ENCODE assay signal across 8 cellular contexts in genomic region chr21:36320421-36321324, GRCh38. TPM values are rescaled to one million over a fixed set of nuclear protein-coding genes. Genes with fewer than 3 reads are reported as not detected.
DNase-seq lines count a peak whose midpoint lies in the region; ATAC-seq and TF ChIP-seq lines count a peak whose summit lies in the region.

No MANE protein-coding gene starts in this region.

- TF ChIP-seq CTCF in foreskin fibroblast (IDR thresholded peaks at IDR 0.05; ENCODE audit: low read depth, low read length) (no peak), nephron progenitor cell (IDR thresholded peaks at IDR 0.05) (no peak)

- peaks cover 7% of the 10 kb centered on the region for H3K27me3 Mint-ChIP-seq in CD4-positive, CD25-positive, alpha-beta regulatory T cell
- H3K27me3 Mint-ChIP-seq in nephron progenitor cell (ENCODE audit: low read depth, poor library complexity): peaks cover 4% of the 10 kb centered on the region

- peak overlapping the region; percentile 98 for H3K4me3 ChIP-seq in CD4-positive, CD25-positive, alpha-beta regulatory T cell (ENCODE audit: low read depth, low read length)
- H3K4me3 ChIP-seq in foreskin fibroblast (ENCODE audit: low read depth in 1 of 2, low read length in 2 of 2) (peak overlapping the region; percentile 81 to 88), aorta (ENCODE audit: low read length in 2 of 2) (peak overlapping the region; percentile 4 to 58)

- H3K9me3 ChIP-seq in CD4-positive, CD25-positive, alpha-beta regulatory T cell (ENCODE audit: control insufficient read depth in 2 of 2, low read length in 2 of 2): no peaks in the 10 kb centered on the region
- no peaks in the 10 kb centered on the region for H3K9me3 ChIP-seq in aorta (ENCODE audit: control insufficient read depth, low read length)

- peak overlapping the region; percentile 88 to 99 (median 96) for H3K4me3 Mint-ChIP-seq in CD4-positive, CD25-positive, alpha-beta regulatory T cell
- peak overlapping the region; percentile 91 for H3K4me3 Mint-ChIP-seq in nephron progenitor cell

- H3K9me3 Mint-ChIP-seq in CD4-positive, CD25-positive, alpha-beta regulatory T cell: peaks cover 0 to 4% (median 0%) of the 10 kb centered on the region in 7 donors
- H3K9me3 Mint-ChIP-seq in nephron progenitor cell: peaks cover 22% of the 10 kb centered on the region

- WGBS in aorta, 2 donors: 1% methylated on average over 43 to 62 of the region's 62 CpGs

- peaks cover 21% of the 10 kb centered on the region for H3K36me3 ChIP-seq in CD4-positive, CD25-positive, alpha-beta regulatory T cell (ENCODE audit: control insufficient read depth, insufficient read depth, low read length)
- no peaks in the 10 kb centered on the region for H3K36me3 ChIP-seq in aorta (ENCODE audit: control insufficient read depth in 1 of 2, insufficient read depth in 2 of 2, low read length in 1 of 2)

- ATAC-seq in CD4-positive, CD25-positive, alpha-beta regulatory T cell (ENCODE audit: low read depth in 2 of 2): peak; percentile 47 to 48
- ATAC-seq in GM18867 (IDR thresholded peaks at IDR 0.05; ENCODE audit: unreplicated experiment): peak; percentile 48
- peak; percentile 46 for ATAC-seq in HG03135 (IDR thresholded peaks at IDR 0.05; ENCODE audit: unreplicated experiment)
- ATAC-seq in aorta (ENCODE audit: low FRiP score): peak; percentile 68

- DNase-seq in CD4-positive, CD25-positive, alpha-beta regulatory T cell: peak in 2 of 3 donors; percentile 39 to 85
- DNase-seq in NCI-H345 treated with DMSO at 0.1 percent for 48 hours (lab: John Stamatoyannopoulos, UW; ENCODE audit: unreplicated experiment) (peak; percentile 59), foreskin fibroblast (peak; percentile 76 to 90), nephron progenitor cell (no peak), aorta (peak; percentile 82 to 89)
- peak; percentile 29 for DNase-seq in activated CD8-positive, alpha-beta memory T cell treated with anti-CD3 and anti-CD28 coated beads, Interleukin-2, amount 50 U/mL, for 24 hours (ENCODE audit: extremely low read depth)

- H3K27ac Mint-ChIP-seq in CD4-positive, CD25-positive, alpha-beta regulatory T cell: peak overlapping the region; percentile 92 to 98 (median 97)
- H3K27ac Mint-ChIP-seq in nephron progenitor cell: peak overlapping the region; percentile 99

- H3K4me1 Mint-ChIP-seq in CD4-positive, CD25-positive, alpha-beta regulatory T cell: peaks cover 10 to 53% (median 34%) of the 10 kb centered on the region in 4 donors
- peaks cover 28% of the 10 kb centered on the region for H3K4me1 Mint-ChIP-seq in nephron progenitor cell

- H3K36me3 Mint-ChIP-seq in CD4-positive, CD25-positive, alpha-beta regulatory T cell: peaks cover 16% of the 10 kb centered on the region
- H3K36me3 Mint-ChIP-seq in nephron progenitor cell (ENCODE audit: low read depth): peaks cover 32% of the 10 kb centered on the region

- no peaks in the 10 kb centered on the region for H3K27me3 ChIP-seq in CD4-positive, CD25-positive, alpha-beta regulatory T cell (ENCODE audit: control insufficient read depth, insufficient read depth, low read length)
- no peaks in the 10 kb centered on the region for H3K27me3 ChIP-seq in aorta (ENCODE audit: control insufficient read depth in 1 of 2, insufficient read depth in 2 of 2, low read length in 1 of 2)

- intact Hi-C loops in aorta (cut with DNase I): loop anchor here (5.0 kb wide), 3 partner anchors 58 to 178 kb away; partner anchors contain the start of gene DOP1B (in 1 of the 2)

- peak overlapping the region; percentile 91 for H3K27ac ChIP-seq in CD4-positive, CD25-positive, alpha-beta regulatory T cell (ENCODE audit: insufficient read depth, low read length, poor library complexity, severe bottlenecking)
- H3K27ac ChIP-seq in aorta (ENCODE audit: low read depth in 1 of 2, low read length in 2 of 2): peak overlapping the region; percentile 82 to 87

- H3K4me1 ChIP-seq in CD4-positive, CD25-positive, alpha-beta regulatory T cell (ENCODE audit: control insufficient read depth, insufficient read depth, low read length, poor library complexity, severe bottlenecking): peaks cover 25% of the 10 kb centered on the region
- H3K4me1 ChIP-seq in aorta (ENCODE audit: control insufficient read depth in 1 of 2, insufficient read depth in 2 of 2, low read length in 2 of 2): no peaks in the 10 kb centered on the region

RNA-seq across cellular contexts. Expression of gene MORC3, which starts 0.7 kb away (rescaled TPM):
- total RNA-seq in CD4-positive, CD25-positive, alpha-beta regulatory T cell: 68.2 TPM
- polyA plus RNA-seq in CD4-positive, CD25-positive, alpha-beta regulatory T cell: 10 to 100 TPM; 31.8 to 55.6 (median 44.6) TPM
- 10 to 100 TPM; 38.7 to 45.2 TPM for total RNA-seq in aorta
- 10 to 100 TPM; 12.0 to 18.3 TPM for polyA plus RNA-seq in aorta

Comparison
In these comparisons a context has a peak if more than half of its experiments do, and no peak if none do; other contexts are left out.
1. H3K4me3 ChIP-seq: peak in every context shown above with its lines; median percentile 98 in CD4-positive, CD25-positive, alpha-beta regulatory T cell; 84 in foreskin fibroblast; 31 in aorta.